1 cellular context compared by ENCODE assay signal in genomic region chr15:88833688-88834087, GRCh38.
TF ChIP-seq lines count a peak whose summit lies in the region.

No MANE protein-coding gene starts in this region.

TF ChIP-seq in GM23338, 12 proteins besides CTCF, POLR2A, EP300 and RAD21:
- TF ChIP-seq NANOG (IDR thresholded peaks at IDR 0.05; ENCODE audit: borderline replicate concordance) (no peak), ZNF462 (CRISPR knock-in tag; IDR thresholded peaks at IDR 0.05) (no peak), ETS1 (IDR thresholded peaks at IDR 0.05) (no peak), ZNF114 (CRISPR knock-in tag; IDR thresholded peaks at IDR 0.05) (no peak), ZNF331 (CRISPR knock-in tag; IDR thresholded peaks at IDR 0.05; ENCODE audit: low read depth) (no peak), POLR2AphosphoS5 (IDR thresholded peaks at IDR 0.05; ENCODE audit: low read depth) (no peak), JUNB (IDR thresholded peaks at IDR 0.05; ENCODE audit: unreplicated experiment) (no peak), STAT1 (IDR thresholded peaks at IDR 0.05; ENCODE audit: unreplicated experiment) (no peak), CREB1 (CRISPR knock-in tag; IDR thresholded peaks at IDR 0.05; ENCODE audit: low read depth) (no peak), REST (IDR thresholded peaks at IDR 0.05; ENCODE audit: unreplicated experiment) (no peak), EZH2phosphoT487 (IDR thresholded peaks at IDR 0.05; ENCODE audit: unreplicated experiment) (no peak), EZH2 (IDR thresholded peaks at IDR 0.05; ENCODE audit: low read depth, unreplicated experiment) (no peak)
